27 cellular contexts compared by ENCODE assay signal in genomic region chr13:35332134-35332533, GRCh38.
A peak's percentile ranks its signal among the peaks of the same experiment; 100 is the strongest.
DNase-seq lines count a peak whose midpoint lies in the region; ATAC-seq and TF ChIP-seq lines count a peak whose summit lies in the region.
"Had no signal": no experiment of that assay in that cellular context is flagged by ENCODE, and none has a peak within 500 bp of the region (broad histone marks: within the 10 kb centered on the region; RNA-seq: fewer than 3 reads in every experiment).

No MANE protein-coding gene starts in this region.

- no peak overlapping the region for H3K4me3 ChIP-seq in mucosa of descending colon
- H3K4me3 ChIP-seq: A549; BLaER1; BLaER1 treated with 17β-estradiol and CSF1 and Interleukin-3, amounts not matched to agents 10 nM and 100 nM had no signal

- intact Hi-C loops in left colon (cut with DNase I, micrococcal nuclease) (no loop called here), mucosa of descending colon (cut with DNase I, micrococcal nuclease) (no loop called here)

- H3K36me3 ChIP-seq in mucosa of descending colon (ENCODE audit: low read depth), result no peaks in the 10 kb centered on the region
- H3K36me3 ChIP-seq: BE2C; BLaER1; BLaER1 treated with 17β-estradiol and CSF1 and Interleukin-3, amounts not matched to agents 10 nM and 100 nM had no signal

- TF ChIP-seq CTCF in mucosa of descending colon (IDR thresholded peaks at IDR 0.05), result no peak

- no peaks in the 10 kb centered on the region for H3K9me3 ChIP-seq in mucosa of descending colon
- H3K9me3 ChIP-seq: A549, BE2C, Caco-2 had no signal

- ATAC-seq in left colon (peak; percentile 97), mucosa of descending colon (peak; percentile 96), GM21526 (IDR thresholded peaks at IDR 0.05; ENCODE audit: low FRiP score, unreplicated experiment) (no peak)
- ATAC-seq: A549; CD8-positive, alpha-beta T cell had no signal

- no peaks in the 10 kb centered on the region for H3K4me1 ChIP-seq in mucosa of descending colon (ENCODE audit: low read depth)
- H3K4me1 ChIP-seq: A549; BLaER1; BLaER1 treated with 17β-estradiol and CSF1 and Interleukin-3, amounts not matched to agents 10 nM and 100 nM; Caco-2 had no signal

- DNase-seq in left colon (peak in 1 of 2 donors; percentile 9), mucosa of descending colon (peak in 1 of 3 donors; percentile 3), SIG-M5 (lab: John Stamatoyannopoulos, UW) (no peak)
- DNase-seq: 8988T; ACHN; AML-193; BE2C; C1 segment of cervical spinal cord; Caco-2; Calu3; CD4-positive, alpha-beta memory T cell; CD4-positive, alpha-beta T cell; CD4-positive, CD25-positive, alpha-beta regulatory T cell; CD8-positive, alpha-beta memory T cell; CD8-positive, alpha-beta T cell; COR-L47; DMS 273 treated with DMSO at 0.1 percent for 48 hours; DMS153; DMS53; DMS79; DMS79 treated with DMSO at 0.1 percent for 48 hours; DND-41; EL had no signal
